Comparison of ENCODE assay signal across 16 cellular contexts in the genomic region with DNA sequence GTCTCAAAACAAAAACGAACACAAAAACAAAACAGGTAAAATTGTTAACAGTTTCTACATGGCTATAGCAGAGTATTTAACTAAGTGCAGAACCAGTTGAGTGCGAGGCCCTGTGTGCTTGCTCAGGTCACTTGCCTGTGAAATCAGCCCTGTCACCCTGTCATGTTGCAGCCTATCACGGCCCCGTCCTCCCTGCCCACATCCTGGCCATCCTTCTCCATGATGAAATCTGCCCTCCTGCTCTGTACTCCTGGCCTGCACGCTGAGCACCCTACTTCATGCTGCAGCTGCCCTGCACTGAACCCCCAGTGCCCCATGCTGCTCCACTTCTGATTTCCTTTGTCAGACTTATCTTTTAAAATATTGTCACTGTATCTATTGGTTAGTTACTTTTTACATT.
DNase-seq lines count a peak whose midpoint lies in the region; ATAC-seq, FAIRE-seq and TF ChIP-seq lines count a peak whose summit lies in the region.
"Had no signal": no experiment of that assay in that cellular context is flagged by ENCODE, and none has a peak within 500 bp of the region (broad histone marks: within the 10 kb centered on the region; RNA-seq: fewer than 3 reads in every experiment).

No MANE protein-coding gene starts in this region.

- H3K9me3 Mint-ChIP-seq in CD8-positive, alpha-beta T cell: no peaks in the 10 kb centered on the region

- TF ChIP-seq POLR2A in NB4 (IDR thresholded peaks at IDR 0.05; ENCODE audit: extremely low read depth, insufficient read length): no peak

- POLR2A ChIA-PET in CD8-positive, alpha-beta T cell (lab: Charles Lee): no interaction called here

- FAIRE-seq in bronchial epithelial cell (lab: Jason Lieb, UNC): peak; percentile 73
- FAIRE-seq: A549, G401.6, GM12891, GM19239 had no signal

- intact Hi-C loops in CD8-positive, alpha-beta T cell (cut with DNase I, micrococcal nuclease): no loop called here

- H3K27ac Mint-ChIP-seq in CD8-positive, alpha-beta T cell: peak overlapping the region; percentile 35

- H3K9me3 ChIP-seq in CD8-positive, alpha-beta T cell (ENCODE audit: low read length): no peaks in the 10 kb centered on the region
- no peaks in the 10 kb centered on the region for H3K9me3 ChIP-seq in effector memory CD4-positive, alpha-beta T cell (ENCODE audit: control insufficient read depth, low read length)
- H3K9me3 ChIP-seq: A549 had no signal

- TF ChIP-seq CTCF in CD8-positive, alpha-beta T cell (IDR thresholded peaks at IDR 0.05): no peak
- no peak for TF ChIP-seq CTCF in NB4 (IDR thresholded peaks at IDR 0.05; ENCODE audit: low read depth, low read length)
- TF ChIP-seq CTCF in bronchial epithelial cell (IDR thresholded peaks at IDR 0.05; ENCODE audit: insufficient read depth, low read length, severe bottlenecking): no peak

- H3K4me3 Mint-ChIP-seq in CD8-positive, alpha-beta T cell: no peak overlapping the region

- H3K27ac ChIP-seq in CD8-positive, alpha-beta T cell (ENCODE audit: low read depth, low read length): no peak overlapping the region
- no peak overlapping the region for H3K27ac ChIP-seq in effector memory CD4-positive, alpha-beta T cell (ENCODE audit: insufficient read depth, low read length, poor library complexity, severe bottlenecking)
- H3K27ac ChIP-seq: A549 had no signal

- CTCF ChIA-PET in CD8-positive, alpha-beta T cell (lab: Charles Lee): no interaction called here

- H3K36me3 Mint-ChIP-seq in CD8-positive, alpha-beta T cell: peaks cover 11% of the 10 kb centered on the region

- peak; percentile 27 for DNase-seq in NCI-H510A treated with DMSO at 0.1 percent for 48 hours (lab: John Stamatoyannopoulos, UW)
- no peak for DNase-seq in NCI-H510A (lab: John Stamatoyannopoulos, UW)
- DNase-seq in CD8-positive, alpha-beta T cell: no peak
- peak; percentile 58 for DNase-seq in NB4 (ENCODE audit: low read depth)
- no peak for DNase-seq in bronchial epithelial cell (ENCODE audit: low read depth)
- no peak for DNase-seq in NOMO-1 treated with dmso at 0.1 percent for 144 hours (lab: John Stamatoyannopoulos, UW; ENCODE audit: unreplicated experiment)
- DNase-seq in effector memory CD4-positive, alpha-beta T cell: no peak
- DNase-seq: DMS79 treated with DMSO at 0.1 percent for 48 hours, HCEC 1CT, NCI-H1105, NCI-H187 treated with DMSO at 0.1 percent for 48 hours, NCI-H526 had no signal

- no peaks in the 10 kb centered on the region for H3K27me3 ChIP-seq in CD8-positive, alpha-beta T cell (ENCODE audit: insufficient read depth, low read length)
- H3K27me3 ChIP-seq in bronchial epithelial cell (ENCODE audit: control insufficient read depth, insufficient read depth, low read length): no peaks in the 10 kb centered on the region
- H3K27me3 ChIP-seq in effector memory CD4-positive, alpha-beta T cell (replicated peaks; ENCODE audit: control insufficient read depth, insufficient read depth, low read length, poor library complexity, severe bottlenecking): no peaks in the 10 kb centered on the region

- no peaks in the 10 kb centered on the region for H3K27me3 Mint-ChIP-seq in CD8-positive, alpha-beta T cell (ENCODE audit: low read depth)

- no peak overlapping the region for H3K4me3 ChIP-seq in CD8-positive, alpha-beta T cell (ENCODE audit: low read depth, low read length)
- no peak overlapping the region for H3K4me3 ChIP-seq in NB4 (ENCODE audit: low read depth, low read length)
- H3K4me3 ChIP-seq in bronchial epithelial cell (ENCODE audit: low read depth, low read length): no peak overlapping the region
- no peak overlapping the region for H3K4me3 ChIP-seq in effector memory CD4-positive, alpha-beta T cell (ENCODE audit: insufficient read depth, low read depth, low read length, poor library complexity, severe bottlenecking)
- H3K4me3 ChIP-seq: A549 had no signal

- H3K36me3 ChIP-seq in CD8-positive, alpha-beta T cell (ENCODE audit: insufficient read depth, low read length): no peaks in the 10 kb centered on the region
- no peaks in the 10 kb centered on the region for H3K36me3 ChIP-seq in bronchial epithelial cell (ENCODE audit: control insufficient read depth, insufficient read depth, low read length)
- H3K36me3 ChIP-seq in effector memory CD4-positive, alpha-beta T cell (ENCODE audit: control insufficient read depth, insufficient read depth, low read length): no peaks in the 10 kb centered on the region

- peaks cover 3% of the 10 kb centered on the region for H3K4me1 Mint-ChIP-seq in CD8-positive, alpha-beta T cell (ENCODE audit: low read depth)

- H3K4me1 ChIP-seq in CD8-positive, alpha-beta T cell (ENCODE audit: insufficient read depth, low read length): no peaks in the 10 kb centered on the region
- no peaks in the 10 kb centered on the region for H3K4me1 ChIP-seq in effector memory CD4-positive, alpha-beta T cell (ENCODE audit: control insufficient read depth, insufficient read depth, low read length, poor library complexity, severe bottlenecking)

- ATAC-seq in CD8-positive, alpha-beta T cell: no peak
- ATAC-seq: A549 had no signal

Comparison
In these comparisons a context has a peak if more than half of its experiments do, and no peak if none do; other contexts are left out.
1. DNase-seq: peak in NCI-H510A treated with DMSO at 0.1 percent for 48 hours (single experiment) and NB4 (single experiment); none in NCI-H510A (single experiment), CD8-positive, alpha-beta T cell (0 of 7), bronchial epithelial cell (single experiment), NOMO-1 treated with dmso at 0.1 percent for 144 hours (single experiment) and effector memory CD4-positive, alpha-beta T cell (0 of 3).